34 cellular contexts compared by ENCODE assay signal in genomic region chr17:27289856-27290255, GRCh38.
"Had no signal": no experiment of that assay in that cellular context is flagged by ENCODE, and none has a peak within 500 bp of the region (broad histone marks: within the 10 kb centered on the region; RNA-seq: fewer than 3 reads in every experiment).

No MANE protein-coding gene starts in this region.

- H3K9me3 Mint-ChIP-seq: activated B cell treated with CpG ODN at 0.5 μM for 24 hours; activated CD4-positive, alpha-beta memory T cell treated with anti-CD3 and anti-CD28 coated beads for 36 hours; activated naive CD8-positive, alpha-beta T cell treated with anti-CD3 and anti-CD28 coated beads for 36 hours; activated T-helper 1 cell treated with anti-CD3 and anti-CD28 coated beads, Interleukin-12 subunit alpha, Interleukin-12 subunit beta, Interleukin-2, Interleukin-4 antibody, amounts not matched to agents 30 ng/mL and 10 ng/mL and 1 ng/mL, durations not matched to agents 14 hours and 24 hours and 36 hours had no signal

- H3K27me3 Mint-ChIP-seq: activated B cell treated with CpG ODN at 0.5 μM for 24 hours; activated naive CD8-positive, alpha-beta T cell treated with anti-CD3 and anti-CD28 coated beads for 36 hours had no signal

- H3K27ac Mint-ChIP-seq: activated B cell treated with CpG ODN at 0.5 μM for 24 hours; activated CD4-positive, alpha-beta memory T cell treated with anti-CD3 and anti-CD28 coated beads for 36 hours; activated naive CD8-positive, alpha-beta T cell treated with anti-CD3 and anti-CD28 coated beads for 36 hours; activated T-helper 1 cell treated with anti-CD3 and anti-CD28 coated beads, Interleukin-12 subunit alpha, Interleukin-12 subunit beta, Interleukin-2, Interleukin-4 antibody, amounts not matched to agents 30 ng/mL and 10 ng/mL and 1 ng/mL, durations not matched to agents 14 hours and 24 hours and 36 hours had no signal

- H3K27ac ChIP-seq: brain microvascular endothelial cell, KMS-11, PC-9 had no signal

- H3K36me3 ChIP-seq: brain microvascular endothelial cell had no signal

- FAIRE-seq: RCC 7860 had no signal

- H3K27me3 ChIP-seq: brain microvascular endothelial cell had no signal

- H3K4me3 ChIP-seq: PC-9 had no signal

- H3K4me2 ChIP-seq: KMS-11, PC-9 had no signal

- DNase-seq: activated B cell treated with CpG ODN at 0.5 μM for 24 hours; activated CD4-positive, alpha-beta memory T cell treated with anti-CD3 and anti-CD28 coated beads for 36 hours; activated CD4-positive, alpha-beta T cell treated with anti-CD3 and anti-CD28 coated beads for 4 hours; activated CD4-positive, alpha-beta T cell treated with anti-CD3 and anti-CD28 coated beads, Interleukin-2, amount 50 U/mL, for 1 hour; activated CD4-positive, CD25-positive, alpha-beta regulatory T cell treated with anti-CD3 and anti-CD28 coated beads, Interleukin-2, amount 50 U/mL, for 72 hours; activated effector memory CD4-positive, alpha-beta T cell treated with Interleukin-2 at 50 U/mL for 16 hours; activated naive CD4-positive, alpha-beta T cell; activated naive CD4-positive, alpha-beta T cell treated with anti-CD3 and anti-CD28 coated beads, Interleukin-2, amount 50 U/mL, for 16 hours; activated naive CD8-positive, alpha-beta T cell treated with anti-CD3 and anti-CD28 coated beads for 36 hours; activated T-cell treated with anti-CD3 and anti-CD28 coated beads, Interleukin-2, amount 50 U/mL, for 1 hour; amniotic stem cell; aorta; brain microvascular endothelial cell; central memory CD4-positive, alpha-beta T cell; MM.1S; MV-4-11; NCI-H1092; NCI-H146; NCI-H2029 treated with DMSO at 0.1 percent for 48 hours; NCI-H2107; NCI-H2171; NCI-H510A; NCI-H526; NCI-H748 treated with DMSO at 0.1 percent for 48 hours; NK-92 treated with Interleukin-12 subunit alpha and Interleukin-12 subunit beta, amount 100 ng/mL, for 24 hours; PC-9; Right ventricle myocardium superior; SW 1271; T-helper 1 cell; T-helper 2 cell; T-helper 9 cell had no signal

- H3K9ac ChIP-seq: KMS-11 had no signal

- H2AFZ ChIP-seq: PC-9 had no signal

- H3K4me3 Mint-ChIP-seq: activated B cell treated with CpG ODN at 0.5 μM for 24 hours; activated CD4-positive, alpha-beta memory T cell treated with anti-CD3 and anti-CD28 coated beads for 36 hours; activated naive CD8-positive, alpha-beta T cell treated with anti-CD3 and anti-CD28 coated beads for 36 hours; activated T-helper 1 cell treated with anti-CD3 and anti-CD28 coated beads, Interleukin-12 subunit alpha, Interleukin-12 subunit beta, Interleukin-2, Interleukin-4 antibody, amounts not matched to agents 30 ng/mL and 10 ng/mL and 1 ng/mL, durations not matched to agents 14 hours and 24 hours and 36 hours had no signal

- H3K36me3 Mint-ChIP-seq: activated naive CD8-positive, alpha-beta T cell treated with anti-CD3 and anti-CD28 coated beads for 36 hours had no signal
